In the genomic region with DNA sequence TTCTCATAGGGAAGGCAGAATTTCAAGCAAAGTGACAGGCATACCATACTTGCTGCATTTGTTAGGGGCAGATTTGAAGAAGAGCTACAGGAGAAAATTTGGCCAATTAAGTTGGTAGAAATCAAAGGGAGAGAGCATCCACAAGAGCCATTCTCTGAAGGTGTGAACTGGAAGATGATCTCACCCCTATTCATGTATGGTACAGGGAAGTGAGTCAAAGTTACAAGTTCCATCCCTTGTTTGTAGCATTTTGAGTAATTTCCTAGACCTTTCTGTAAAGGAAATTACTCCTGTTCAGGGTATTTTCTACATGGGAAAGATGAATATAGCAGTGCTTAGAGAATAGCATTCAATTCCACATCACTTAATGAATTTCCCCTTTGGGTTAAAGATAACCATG, we compare ENCODE assay signal across 1 cellular context.
TF ChIP-seq lines count a peak whose summit lies in the region.

No MANE protein-coding gene starts in this region.

TF ChIP-seq in endothelial cell of umbilical vein, 7 proteins besides CTCF, POLR2A, EP300 and RAD21:
- peak; percentile 92 for TF ChIP-seq FOS (IDR thresholded peaks at IDR 0.05; ENCODE audit: borderline replicate concordance, insufficient read depth, low read length)
- TF ChIP-seq EZH2 (IDR thresholded peaks at IDR 0.05; ENCODE audit: borderline replicate concordance, low read depth, low read length, severe bottlenecking), result no peak
- peak; percentile 28 for TF ChIP-seq POLR2AphosphoS5 (IDR thresholded peaks at IDR 0.05; ENCODE audit: insufficient read depth, low read depth, low read length)
- TF ChIP-seq GATA2 (IDR thresholded peaks at IDR 0.05; ENCODE audit: insufficient read depth, insufficient read length, low read depth, low read length), result peak; percentile 37
- peak; percentile 67 for TF ChIP-seq JUN (IDR thresholded peaks at IDR 0.05; ENCODE audit: borderline replicate concordance, insufficient read depth, insufficient read length, low read depth)
- TF ChIP-seq, protein P1, sequence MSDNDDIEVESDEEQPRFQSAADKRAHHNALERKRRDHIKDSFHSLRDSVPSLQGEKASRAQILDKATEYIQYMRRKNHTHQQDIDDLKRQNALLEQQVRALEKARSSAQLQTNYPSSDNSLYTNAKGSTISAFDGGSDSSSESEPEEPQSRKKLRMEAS (IDR thresholded peaks at IDR 0.05; ENCODE audit: insufficient read depth, insufficient read length), result no peak
- TF ChIP-seq MYC (IDR thresholded peaks at IDR 0.05; ENCODE audit: low read depth, low read length), result no peak
TF ChIP-seq in endothelial cell of umbilical vein: peak in this region for 4.
